ENCODE assay signal across 14 cellular contexts in the genomic region with DNA sequence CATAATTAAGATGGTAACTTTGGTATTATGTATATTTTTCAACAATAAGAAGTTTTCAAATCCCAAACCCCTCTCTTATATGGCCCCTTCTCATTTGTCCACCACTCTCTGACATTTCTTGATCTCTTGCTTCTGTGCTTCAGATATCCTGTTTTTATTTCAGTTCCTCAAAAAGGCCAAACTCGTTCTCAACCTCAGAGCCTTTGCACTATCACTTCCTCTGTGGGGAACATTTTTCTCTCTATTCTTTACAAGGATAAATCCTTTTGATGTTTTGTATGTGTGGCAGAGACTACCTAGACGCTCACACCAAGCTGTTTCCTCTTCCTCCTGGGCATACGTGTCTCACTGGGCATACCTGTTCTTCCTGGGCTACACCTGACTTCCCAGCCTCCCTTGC.
"Had no signal": no experiment of that assay in that cellular context is flagged by ENCODE, and none has a peak within 500 bp of the region (broad histone marks: within the 10 kb centered on the region; RNA-seq: fewer than 3 reads in every experiment).

No MANE protein-coding gene starts in this region.

- H2AFZ ChIP-seq: hepatocyte, neural progenitor cell, parathyroid adenoma had no signal

- H3K4me2 ChIP-seq: hepatocyte, neural progenitor cell had no signal

- H3K9me3 ChIP-seq: tibial artery, vagina had no signal

- H3K4me3 ChIP-seq: hepatocyte, neural progenitor cell, tibial artery, vagina had no signal

- H3K9ac ChIP-seq: neural progenitor cell, parathyroid adenoma had no signal

- H3K4me1 ChIP-seq: parathyroid adenoma, vagina had no signal

- H3K27me3 ChIP-seq: hepatocyte, neural progenitor cell, tibial artery, vagina had no signal

- H3K79me2 ChIP-seq: hepatocyte, parathyroid adenoma had no signal

- H3K36me3 ChIP-seq: neural progenitor cell, tibial artery, vagina, WERI-Rb-1 had no signal

- H3K27ac ChIP-seq: hepatocyte, neural progenitor cell, parathyroid adenoma, tibial artery, vagina, WERI-Rb-1 had no signal

- DNase-seq: activated CD4-positive, alpha-beta memory T cell treated with anti-CD3 and anti-CD28 coated beads, Interleukin-2, amount 10 ng/mL, durations not matched to agents 7 days and 5 days; activated CD4-positive, alpha-beta T cell treated with anti-CD3 and anti-CD28 coated beads for 36 hours; activated T-cell treated with anti-CD3 and anti-CD28 coated beads, Interleukin-2, amount 50 U/mL, for 72 hours; caudate nucleus; cortex of kidney; effector CD8-positive, alpha-beta T cell; kidney glomerular epithelial cell; small intestine; tibial artery; WERI-Rb-1 had no signal
